9 cellular contexts compared by ENCODE assay signal in the genomic region with DNA sequence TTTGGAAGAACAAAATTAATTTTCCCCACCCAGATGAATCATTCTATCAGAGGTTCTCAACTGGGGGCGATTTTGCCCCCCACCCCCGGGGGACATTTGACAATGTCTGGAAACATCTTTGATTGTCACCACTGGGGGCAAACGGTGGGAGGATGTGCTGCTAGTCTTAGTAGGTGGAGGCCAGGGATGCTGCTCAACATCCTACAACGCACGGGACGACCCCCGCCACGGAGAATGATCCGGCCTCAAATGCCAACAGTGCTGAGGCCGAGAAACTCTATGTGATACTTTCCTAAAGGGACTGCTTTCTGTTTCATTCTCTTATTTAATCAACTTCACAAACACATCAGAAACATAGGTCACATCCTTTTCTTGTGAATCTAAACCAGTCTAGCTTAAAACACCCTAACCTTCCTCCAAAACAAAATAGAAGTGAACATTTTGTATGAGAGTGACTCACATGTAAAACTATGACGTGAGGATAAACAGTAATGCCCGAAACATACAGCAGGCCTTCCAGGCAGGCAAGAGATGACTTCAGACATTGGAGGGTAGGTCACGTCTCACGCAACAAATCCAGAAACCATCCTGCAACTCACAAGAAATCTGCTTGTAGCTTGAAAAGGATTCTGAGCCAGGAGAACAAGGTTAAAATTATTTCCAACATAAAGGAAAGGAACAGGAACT. TPM values are rescaled to one million over a fixed set of nuclear protein-coding genes. Genes with fewer than 3 reads are reported as not detected.
A peak's percentile ranks its signal among the peaks of the same experiment; 100 is the strongest.
DNase-seq lines count a peak whose midpoint lies in the region; ATAC-seq and TF ChIP-seq lines count a peak whose summit lies in the region.
"Had no signal": no experiment of that assay in that cellular context is flagged by ENCODE, and none has a peak within 500 bp of the region (broad histone marks: within the 10 kb centered on the region; RNA-seq: fewer than 3 reads in every experiment).

No MANE protein-coding gene starts in this region.

- no peaks in the 10 kb centered on the region for H3K79me2 ChIP-seq in mammary epithelial cell (ENCODE audit: insufficient read depth, low read length)

- in situ Hi-C loops in mammary epithelial cell (cut with MboI; ENCODE audit: low sequenced_read_pairs in 2 of 2) (no loop called here), gastrocnemius medialis (cut with MboI; ENCODE audit: low sequenced_read_pairs in 4 of 4) (no loop called here)

- no peaks in the 10 kb centered on the region for H4K20me1 ChIP-seq in mammary epithelial cell (ENCODE audit: insufficient read depth, low read length)

- TF ChIP-seq POLR2A in gastrocnemius medialis (IDR thresholded peaks at IDR 0.05) = no peak

- peaks cover 3 to 5% of the 10 kb centered on the region in 2 donors for H3K27me3 Mint-ChIP-seq in CD8-positive, alpha-beta memory T cell
- H3K27me3 Mint-ChIP-seq in T-helper 1 cell treated with Interleukin-12 subunit alpha and Interleukin-12 subunit beta and Interleukin-4 antibody, amounts not matched to agents 30 μg/mL and 1 μg/mL, for 36 hours (ENCODE audit: low read depth) = peaks cover 15% of the 10 kb centered on the region

- dilution Hi-C loops in mammary epithelial cell (cut with HindIII; ENCODE audit: low sequenced_read_pairs) = no loop called here

- ATAC-seq in GM18868 (IDR thresholded peaks at IDR 0.05; ENCODE audit: unreplicated experiment) (no peak), gastrocnemius medialis (no peak)

- POLR2A ChIA-PET in CD8-positive, alpha-beta memory T cell (lab: Charles Lee) = interaction anchor here (0.7 to 2.0 kb wide), 3 partner anchors 13 to 42 kb away, joined by 3 to 6 read pairs (median 4); no protein-coding TSS in a partner anchor

- H2AFZ ChIP-seq in mammary epithelial cell (ENCODE audit: low read depth, low read length) = no peak overlapping the region

- peaks cover 0 to 7% (median 0%) of the 10 kb centered on the region in 3 donors for H3K36me3 Mint-ChIP-seq in CD8-positive, alpha-beta memory T cell
- no peaks in the 10 kb centered on the region for H3K36me3 Mint-ChIP-seq in T-helper 1 cell treated with Interleukin-12 subunit alpha and Interleukin-12 subunit beta and Interleukin-4 antibody, amounts not matched to agents 30 μg/mL and 1 μg/mL, for 36 hours (ENCODE audit: low read depth)

- H3K4me1 Mint-ChIP-seq in CD8-positive, alpha-beta memory T cell = peaks cover 31 to 45% (median 40%) of the 10 kb centered on the region in 3 donors
- peaks cover 44% of the 10 kb centered on the region for H3K4me1 Mint-ChIP-seq in T-helper 1 cell treated with Interleukin-12 subunit alpha and Interleukin-12 subunit beta and Interleukin-4 antibody, amounts not matched to agents 30 μg/mL and 1 μg/mL, for 36 hours (ENCODE audit: low read depth)

- H3K9ac ChIP-seq in mammary epithelial cell (ENCODE audit: insufficient read depth, low read length) = no peak overlapping the region

- WGBS in mammary epithelial cell (ENCODE audit: low coverage, missing lambda C conversion rate) = 94% methylated on average over 12 of the region's 14 CpGs

- peak overlapping the region; percentile 23 for H3K4me3 ChIP-seq in CD8-positive, alpha-beta memory T cell (ENCODE audit: low read length)
- H3K4me3 ChIP-seq in mammary epithelial cell (replicated peaks in 1 of 3; ENCODE audit: insufficient read depth in 1 of 3, low read depth in 2 of 3, low read length in 3 of 3) (no peak overlapping the region), gastrocnemius medialis (no peak overlapping the region)

- CTCF ChIA-PET in CD8-positive, alpha-beta memory T cell (lab: Charles Lee) = interaction anchor here (1.0 to 1.6 kb wide), 3 partner anchors 8 to 36 kb away, joined by 3 to 4 read pairs (median 3); no protein-coding TSS in a partner anchor
- CTCF ChIA-PET in mammary epithelial cell (lab: Charles Lee; ENCODE audit: low non-redundant PET) = no interaction called here

- TF ChIP-seq CTCF in mammary epithelial cell (conservative IDR thresholded peaks at IDR 0.05 in 1 of 2, IDR thresholded peaks at IDR 0.05 in 1 of 2; ENCODE audit: extremely low read depth in 1 of 2, insufficient read depth in 1 of 2, low read depth in 1 of 2, low read length in 2 of 2) (no peak), gastrocnemius medialis (IDR thresholded peaks at IDR 0.05 in 4 of 5, conservative IDR thresholded peaks at IDR 0.05 in 1 of 5) (no peak)

- no peaks in the 10 kb centered on the region for H3K9me3 Mint-ChIP-seq in CD8-positive, alpha-beta memory T cell
- peaks cover 8% of the 10 kb centered on the region for H3K9me3 Mint-ChIP-seq in T-helper 1 cell treated with Interleukin-12 subunit alpha and Interleukin-12 subunit beta and Interleukin-4 antibody, amounts not matched to agents 30 μg/mL and 1 μg/mL, for 36 hours
- H3K9me3 Mint-ChIP-seq: activated B cell treated with CpG ODN at 0.5 μM for 24 hours had no signal

- no TSS peak for BruUV-seq in mammary epithelial cell (replicated peaks; lab: Mats Ljungman, UMichigan)

- no peaks in the 10 kb centered on the region for H3K36me3 ChIP-seq in CD8-positive, alpha-beta memory T cell (ENCODE audit: insufficient read depth, low read length)
- no peaks in the 10 kb centered on the region for H3K36me3 ChIP-seq in mammary epithelial cell (ENCODE audit: insufficient read depth, low read length)
- no peaks in the 10 kb centered on the region for H3K36me3 ChIP-seq in gastrocnemius medialis

- no peaks in the 10 kb centered on the region for H3K27me3 ChIP-seq in CD8-positive, alpha-beta memory T cell (ENCODE audit: insufficient read depth, low read length, poor library complexity, severe bottlenecking)
- no peaks in the 10 kb centered on the region for H3K27me3 ChIP-seq in mammary epithelial cell (ENCODE audit: insufficient read depth, low read length)
- no peaks in the 10 kb centered on the region for H3K27me3 ChIP-seq in gastrocnemius medialis

- DNase-seq in CD8-positive, alpha-beta memory T cell = peak in 3 of 5 donors; percentile 2 to 53 (median 15)
- DNase-seq in mammary epithelial cell = peak; percentile 66
- DNase-seq in stimulated activated CD4-positive, alpha-beta T cell treated with anti-CD3 and anti-CD28 coated beads, Interleukin-12 subunit alpha, Interleukin-12 subunit beta, amount 100 ng/mL, for 48 hours (ENCODE audit: low read depth in 2 of 3, low spot score in 1 of 3) = peak; percentile 38 to 61 (median 55)
- no peak for DNase-seq in NCI-H1930 (lab: John Stamatoyannopoulos, UW)
- DNase-seq in cerebellar nuclear complex (lab: John Stamatoyannopoulos, UW) = no peak
- DNase-seq in gastrocnemius medialis = no peak
- DNase-seq: activated B cell treated with CpG ODN at 0.5 μM for 24 hours had no signal

- no peak overlapping the region for H3K27ac ChIP-seq in CD8-positive, alpha-beta memory T cell (ENCODE audit: low read depth, low read length)
- H3K27ac ChIP-seq in mammary epithelial cell (ENCODE audit: insufficient read depth, low read depth, low read length) = no peak overlapping the region
- no peak overlapping the region for H3K27ac ChIP-seq in gastrocnemius medialis

- no peak overlapping the region for H3K4me2 ChIP-seq in mammary epithelial cell (ENCODE audit: insufficient read depth, low read depth, low read length)

- peak overlapping the region; percentile 77 to 97 (median 94) for H3K4me3 Mint-ChIP-seq in CD8-positive, alpha-beta memory T cell
- H3K4me3 Mint-ChIP-seq in T-helper 1 cell treated with Interleukin-12 subunit alpha and Interleukin-12 subunit beta and Interleukin-4 antibody, amounts not matched to agents 30 μg/mL and 1 μg/mL, for 36 hours = peak overlapping the region; percentile 73

- H3K27ac Mint-ChIP-seq in CD8-positive, alpha-beta memory T cell = peak overlapping the region; percentile 62 to 99 (median 96)
- peak overlapping the region; percentile 98 for H3K27ac Mint-ChIP-seq in T-helper 1 cell treated with Interleukin-12 subunit alpha and Interleukin-12 subunit beta and Interleukin-4 antibody, amounts not matched to agents 30 μg/mL and 1 μg/mL, for 36 hours

- no peaks in the 10 kb centered on the region for H3K9me3 ChIP-seq in CD8-positive, alpha-beta memory T cell (ENCODE audit: low read length)
- H3K9me3 ChIP-seq in mammary epithelial cell (replicated peaks; ENCODE audit: insufficient read depth, low read length) = no peaks in the 10 kb centered on the region
- H3K9me3 ChIP-seq in gastrocnemius medialis = no peaks in the 10 kb centered on the region

- intact Hi-C loops in mammary epithelial cell (cut with micrococcal nuclease) (no loop called here), gastrocnemius medialis (cut with DNase I; ENCODE audit: low total_unique reads) (no loop called here)

- H3K4me1 ChIP-seq in CD8-positive, alpha-beta memory T cell (ENCODE audit: insufficient read depth, low read length) = peaks cover 27% of the 10 kb centered on the region
- H3K4me1 ChIP-seq in mammary epithelial cell (ENCODE audit: insufficient read depth, low read length) = peaks cover 8% of the 10 kb centered on the region
- no peaks in the 10 kb centered on the region for H3K4me1 ChIP-seq in gastrocnemius medialis

RNA-seq across cellular contexts. Expression of a gene that starts 37.2 kb away (rescaled TPM):
- 10 to 100 TPM; 37.9 to 39.7 TPM for total RNA-seq in CD8-positive, alpha-beta memory T cell
- 9.7 TPM for polyA plus RNA-seq in CD8-positive, alpha-beta memory T cell
- total RNA-seq in mammary epithelial cell (10 to 100 TPM; 60.3 to 62.3 TPM), gastrocnemius medialis (100 to 1,000 TPM in 1 of 4 donors, 10 to 100 TPM in 3; 51.5 to 136 (median 59.3) TPM)
- 21.9 TPM for polyA plus RNA-seq in mammary epithelial cell
- 27.6 TPM for polyA minus RNA-seq in mammary epithelial cell

Comparison
In these comparisons a context has a peak if more than half of its experiments do, and no peak if none do; other contexts are left out.
1. DNase-seq: peak in CD8-positive, alpha-beta memory T cell (3 of 5), mammary epithelial cell (single experiment) and stimulated activated CD4-positive, alpha-beta T cell treated with anti-CD3 and anti-CD28 coated beads, Interleukin-12 subunit alpha, Interleukin-12 subunit beta, amount 100 ng/mL, for 48 hours (3 of 3); none in NCI-H1930 (0 of 2), cerebellar nuclear complex (0 of 2) and gastrocnemius medialis (0 of 2).